Comparison of ENCODE assay signal across 8 cellular contexts in the genomic region with DNA sequence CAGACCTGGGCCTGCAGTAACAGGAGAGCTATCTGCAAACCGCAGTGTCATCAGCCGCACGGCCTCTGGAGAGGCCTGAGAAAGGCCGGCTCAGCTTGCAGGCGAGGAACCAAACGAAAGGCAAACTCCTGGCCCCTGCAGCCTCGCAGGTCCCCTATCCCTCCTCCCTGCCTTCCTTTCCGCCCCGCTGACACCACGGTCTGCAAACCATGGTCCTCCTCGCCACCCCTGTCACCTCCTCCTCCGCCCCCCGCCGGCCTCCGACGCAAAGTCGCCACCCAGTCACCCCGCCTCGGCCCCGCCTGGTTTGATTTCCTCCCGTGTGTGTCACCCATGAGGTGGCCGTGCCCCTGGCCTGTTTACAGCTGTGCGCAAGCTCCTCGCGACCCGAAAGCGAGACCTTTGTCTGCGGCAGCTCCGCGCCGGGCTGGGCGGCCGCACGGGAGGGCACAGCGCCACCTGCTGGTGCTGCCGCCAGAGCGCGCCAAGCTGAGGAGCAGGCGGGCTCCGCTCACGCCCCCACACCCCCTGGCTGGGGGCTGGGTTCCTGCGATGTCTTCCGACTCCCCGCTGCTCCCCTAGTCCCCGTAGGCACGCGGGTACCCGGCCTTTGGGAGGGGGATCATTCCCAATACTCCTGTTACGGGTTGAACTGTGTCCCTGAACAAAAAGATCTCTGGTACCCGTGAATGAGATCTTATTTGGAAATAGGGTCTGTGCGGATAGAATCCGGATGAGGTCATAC. TPM values are rescaled to one million over a fixed set of nuclear protein-coding genes. Genes with fewer than 3 reads are reported as not detected.
DNase-seq lines count a peak whose midpoint lies in the region; ATAC-seq and TF ChIP-seq lines count a peak whose summit lies in the region.

No MANE protein-coding gene starts in this region.

- no peak for TF ChIP-seq POLR2A in esophagus muscularis mucosa (IDR thresholded peaks at IDR 0.05; ENCODE audit: low read depth)

- peaks cover 62 to 90% (median 81%) of the 10 kb centered on the region in 4 donors for H3K4me1 ChIP-seq in esophagus muscularis mucosa

- ATAC-seq in GM18907 (IDR thresholded peaks at IDR 0.05; ENCODE audit: unreplicated experiment) (peak; percentile 48), HG03457 (IDR thresholded peaks at IDR 0.05; ENCODE audit: unreplicated experiment) (peak; percentile 31)
- peak; percentile 85 to 91 for ATAC-seq in natural killer cell treated with Interleukin-12 subunit alpha and Interleukin-12 subunit beta and Interleukin-15 and Interleukin-18, amount 100 ng/mL, for 72 hours
- ATAC-seq in stimulated activated naive CD8-positive, alpha-beta T cell treated with anti-CD3 and anti-CD28 coated beads, Interleukin-15, Interleukin-2, amounts not matched to agents 100 U/mL and 50 U/mL, for 24 hours, result peak; percentile 81

- TF ChIP-seq EP300 in esophagus muscularis mucosa (IDR thresholded peaks at IDR 0.05), result no peak

- peaks cover 52 to 55% of the 10 kb centered on the region in 2 donors for H3K4me1 Mint-ChIP-seq in natural killer cell treated with Interleukin-12 subunit alpha and Interleukin-12 subunit beta and Interleukin-15 and Interleukin-18, amount 100 ng/mL, for 72 hours (ENCODE audit: low read depth in 2 of 2)

- intact Hi-C loops in esophagus muscularis mucosa (cut with DNase I), result loop anchor here (1.0 kb wide), 1 partner anchor 41 kb away; no protein-coding TSS in a partner anchor

- H3K27ac Mint-ChIP-seq in natural killer cell treated with Interleukin-12 subunit alpha and Interleukin-12 subunit beta and Interleukin-15 and Interleukin-18, amount 100 ng/mL, for 72 hours, result peak overlapping the region; percentile 83 to 95

- H3K27ac ChIP-seq in esophagus muscularis mucosa (replicated peaks in 1 of 4), result peak overlapping the region; percentile 51 to 66 (median 56)

- TF ChIP-seq CTCF in AG09319 (IDR thresholded peaks at IDR 0.05; ENCODE audit: low read depth, low read length) (peak; percentile 75), esophagus muscularis mucosa (IDR thresholded peaks at IDR 0.05) (peak; percentile 95 to 99 (median 97))

- no peaks in the 10 kb centered on the region for H3K27me3 Mint-ChIP-seq in natural killer cell treated with Interleukin-12 subunit alpha and Interleukin-12 subunit beta and Interleukin-15 and Interleukin-18, amount 100 ng/mL, for 72 hours

- no peak for DNase-seq in AG09319 (ENCODE audit: extremely low read depth, low read depth)
- DNase-seq in OCI-M1 (lab: John Stamatoyannopoulos, UW), result peak; percentile 85
- peak; percentile 83 for DNase-seq in activated T-cell treated with anti-CD3 and anti-CD28 coated beads, Interleukin-2, amount 50 U/mL, for 1 hour
- DNase-seq in esophagus muscularis mucosa (ENCODE audit: extremely low spot score), result no peak
- DNase-seq in natural killer cell treated with Interleukin-12 subunit alpha and Interleukin-12 subunit beta and Interleukin-15 and Interleukin-18, amount 100 ng/mL, for 72 hours (ENCODE audit: low spot score), result peak; percentile 98
- DNase-seq in stimulated activated naive CD8-positive, alpha-beta T cell treated with anti-CD3 and anti-CD28 coated beads, Interleukin-15, Interleukin-2, amounts not matched to agents 100 U/mL and 50 U/mL, for 24 hours, result peak; percentile 93

- no peaks in the 10 kb centered on the region for H3K27me3 ChIP-seq in esophagus muscularis mucosa

- WGBS in esophagus muscularis mucosa, result 2% methylated on average over 29 of the region's 52 CpGs

- H3K4me3 ChIP-seq in esophagus muscularis mucosa, result peak overlapping the region; percentile 49 to 64 (median 54)

- H3K9me3 Mint-ChIP-seq in natural killer cell treated with Interleukin-12 subunit alpha and Interleukin-12 subunit beta and Interleukin-15 and Interleukin-18, amount 100 ng/mL, for 72 hours, result no peaks in the 10 kb centered on the region

- H3K36me3 Mint-ChIP-seq in natural killer cell treated with Interleukin-12 subunit alpha and Interleukin-12 subunit beta and Interleukin-15 and Interleukin-18, amount 100 ng/mL, for 72 hours, result no peaks in the 10 kb centered on the region

- no peaks in the 10 kb centered on the region for H3K36me3 ChIP-seq in esophagus muscularis mucosa

- H3K4me3 Mint-ChIP-seq in natural killer cell treated with Interleukin-12 subunit alpha and Interleukin-12 subunit beta and Interleukin-15 and Interleukin-18, amount 100 ng/mL, for 72 hours, result peak overlapping the region; percentile 77

- H3K9me3 ChIP-seq in esophagus muscularis mucosa, result no peaks in the 10 kb centered on the region

RNA-seq across cellular contexts. Expression of a gene that starts 19.4 kb away (rescaled TPM):
- 10 to 100 TPM; 15.9 to 19.1 (median 17.5) TPM for total RNA-seq in esophagus muscularis mucosa
- total RNA-seq in natural killer cell treated with Interleukin-12 subunit alpha and Interleukin-12 subunit beta and Interleukin-15 and Interleukin-18, amount 100 ng/mL, for 72 hours, result 1 to 10 TPM; 4.1 to 7.2 TPM

RNA-seq across cellular contexts. Expression of a gene that starts 23.3 kb away (rescaled TPM):
- total RNA-seq in esophagus muscularis mucosa, result 10 to 100 TPM; 48.6 to 67.4 (median 54.8) TPM
- 100 to 1,000 TPM; 138 to 159 TPM for total RNA-seq in natural killer cell treated with Interleukin-12 subunit alpha and Interleukin-12 subunit beta and Interleukin-15 and Interleukin-18, amount 100 ng/mL, for 72 hours

Comparison
In these comparisons a context has a peak if more than half of its experiments do, and no peak if none do; other contexts are left out.
1. DNase-seq: peak in OCI-M1 (single experiment), activated T-cell treated with anti-CD3 and anti-CD28 coated beads, Interleukin-2, amount 50 U/mL, for 1 hour (single experiment), natural killer cell treated with Interleukin-12 subunit alpha and Interleukin-12 subunit beta and Interleukin-15 and Interleukin-18, amount 100 ng/mL, for 72 hours (single experiment) and stimulated activated naive CD8-positive, alpha-beta T cell treated with anti-CD3 and anti-CD28 coated beads, Interleukin-15, Interleukin-2, amounts not matched to agents 100 U/mL and 50 U/mL, for 24 hours (single experiment); none in AG09319 (single experiment) and esophagus muscularis mucosa (single experiment).
2. ATAC-seq: peak in every context shown above with its lines; median percentile 88 in natural killer cell treated with Interleukin-12 subunit alpha and Interleukin-12 subunit beta and Interleukin-15 and Interleukin-18, amount 100 ng/mL, for 72 hours; 81 in stimulated activated naive CD8-positive, alpha-beta T cell treated with anti-CD3 and anti-CD28 coated beads, Interleukin-15, Interleukin-2, amounts not matched to agents 100 U/mL and 50 U/mL, for 24 hours; 48 in GM18907; 31 in HG03457.